ENCODE assay signal across 37 cellular contexts in the genomic region with DNA sequence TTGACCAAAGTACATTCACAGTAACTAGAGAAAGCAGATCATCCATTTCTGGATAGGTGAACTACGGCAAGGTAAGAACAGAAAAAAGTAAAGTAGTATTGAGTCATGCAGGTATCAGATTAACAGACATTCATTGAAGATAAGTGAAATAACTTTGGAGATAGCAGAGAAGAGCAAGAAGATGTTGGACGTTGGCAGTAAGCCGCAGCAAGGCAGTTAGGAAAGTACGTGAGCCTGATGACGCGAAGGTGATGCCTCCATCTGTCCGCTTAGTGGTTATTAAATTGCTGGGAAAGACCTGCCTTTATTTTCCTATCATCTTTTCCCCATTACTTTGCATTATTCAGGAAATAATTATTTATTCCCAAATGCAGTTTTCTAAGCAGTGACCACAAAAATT. TPM values are rescaled to one million over a fixed set of nuclear protein-coding genes. Genes with fewer than 3 reads are reported as not detected.
"Had no signal": no experiment of that assay in that cellular context is flagged by ENCODE, and none has a peak within 500 bp of the region (broad histone marks: within the 10 kb centered on the region; RNA-seq: fewer than 3 reads in every experiment).

No MANE protein-coding gene starts in this region.

- H3K9me3 ChIP-seq: ascending aorta had no signal

- H3K9me3 Mint-ChIP-seq: activated B cell treated with CpG ODN at 0.5 μM for 24 hours; activated CD4-positive, alpha-beta memory T cell treated with anti-CD3 and anti-CD28 coated beads for 36 hours; activated CD8-positive, alpha-beta T cell treated with anti-CD3 and anti-CD28 coated beads for 36 hours; activated naive CD4-positive, alpha-beta T cell treated with anti-CD3 and anti-CD28 coated beads, Interleukin-2, amount 10 ng/mL, durations not matched to agents 7 days and 5 days; activated naive CD4-positive, alpha-beta T cell treated with anti-CD3 and anti-CD28 coated beads, Interleukin-2, amount 50 U/mL, for 24 hours; activated naive CD8-positive, alpha-beta T cell treated with anti-CD3 and anti-CD28 coated beads, Interleukin-2, amount 10 ng/mL, durations not matched to agents 7 days and 5 days; activated naive CD8-positive, alpha-beta T cell treated with anti-CD3 and anti-CD28 coated beads, Interleukin-2, amount 50 U/mL, for 24 hours; activated T-cell treated with anti-CD3 and anti-CD28 coated beads, Interleukin-2, amount 50 U/mL, for 4 hours; activated T-cell treated with anti-CD3 and anti-CD28 coated beads, Interleukin-2, amount 50 U/mL, for 72 hours; activated T-helper 1 cell treated with anti-CD3 and anti-CD28 coated beads, Interleukin-12 subunit alpha, Interleukin-12 subunit beta, Interleukin-2, Interleukin-4 antibody, amounts not matched to agents 30 ng/mL and 10 ng/mL and 1 ng/mL, durations not matched to agents 14 hours and 24 hours and 36 hours; activated T-helper 17 cell treated with anti-CD3 and anti-CD28 coated beads, Interleukin-2, amount 50 U/mL, for 72 hours; brain; central memory CD8-positive, alpha-beta T cell; T-helper 1 cell treated with Interleukin-12 subunit alpha and Interleukin-12 subunit beta and Interleukin-4 antibody, amounts not matched to agents 30 μg/mL and 1 μg/mL, for 36 hours; T-helper 2 cell treated with Interferon-gamma antibody and Interleukin-4, amounts not matched to agents 5 μg/mL and 100 μg/mL, for 36 hours had no signal

- H3K4me1 Mint-ChIP-seq: activated naive CD4-positive, alpha-beta T cell treated with anti-CD3 and anti-CD28 coated beads, Interleukin-2, amount 50 U/mL, for 24 hours; activated naive CD8-positive, alpha-beta T cell treated with anti-CD3 and anti-CD28 coated beads, Interleukin-2, amount 10 ng/mL, durations not matched to agents 7 days and 5 days; activated T-helper 17 cell treated with anti-CD3 and anti-CD28 coated beads, Interleukin-2, amount 50 U/mL, for 72 hours; central memory CD8-positive, alpha-beta T cell had no signal

- H3K4me3 Mint-ChIP-seq: activated B cell treated with CpG ODN at 0.5 μM for 24 hours; activated CD4-positive, alpha-beta memory T cell treated with anti-CD3 and anti-CD28 coated beads for 36 hours; activated CD8-positive, alpha-beta T cell treated with anti-CD3 and anti-CD28 coated beads for 36 hours; activated naive CD4-positive, alpha-beta T cell treated with anti-CD3 and anti-CD28 coated beads, Interleukin-2, amount 10 ng/mL, durations not matched to agents 7 days and 5 days; activated naive CD4-positive, alpha-beta T cell treated with anti-CD3 and anti-CD28 coated beads, Interleukin-2, amount 50 U/mL, for 24 hours; activated naive CD8-positive, alpha-beta T cell; activated naive CD8-positive, alpha-beta T cell treated with anti-CD3 and anti-CD28 coated beads, Interleukin-2, amount 10 ng/mL, durations not matched to agents 7 days and 5 days; activated naive CD8-positive, alpha-beta T cell treated with anti-CD3 and anti-CD28 coated beads, Interleukin-2, amount 50 U/mL, for 24 hours; activated T-cell treated with anti-CD3 and anti-CD28 coated beads, Interleukin-2, amount 50 U/mL, for 4 hours; activated T-cell treated with anti-CD3 and anti-CD28 coated beads, Interleukin-2, amount 50 U/mL, for 72 hours; activated T-helper 1 cell treated with anti-CD3 and anti-CD28 coated beads, Interleukin-12 subunit alpha, Interleukin-12 subunit beta, Interleukin-2, Interleukin-4 antibody, amounts not matched to agents 30 ng/mL and 10 ng/mL and 1 ng/mL, durations not matched to agents 14 hours and 24 hours and 36 hours; activated T-helper 17 cell treated with anti-CD3 and anti-CD28 coated beads, Interleukin-2, amount 50 U/mL, for 72 hours; brain; central memory CD8-positive, alpha-beta T cell; T-helper 1 cell treated with Interleukin-12 subunit alpha and Interleukin-12 subunit beta and Interleukin-4 antibody, amounts not matched to agents 30 μg/mL and 1 μg/mL, for 36 hours; T-helper 2 cell treated with Interferon-gamma antibody and Interleukin-4, amounts not matched to agents 5 μg/mL and 100 μg/mL, for 36 hours had no signal

- H3K27me3 ChIP-seq: ascending aorta, cardiac muscle cell had no signal

- H3K27me3 Mint-ChIP-seq: activated B cell treated with CpG ODN at 0.5 μM for 24 hours; activated CD4-positive, alpha-beta memory T cell treated with anti-CD3 and anti-CD28 coated beads for 36 hours; activated CD8-positive, alpha-beta T cell treated with anti-CD3 and anti-CD28 coated beads for 36 hours; activated naive CD4-positive, alpha-beta T cell treated with anti-CD3 and anti-CD28 coated beads, Interleukin-2, amount 10 ng/mL, durations not matched to agents 7 days and 5 days; activated naive CD4-positive, alpha-beta T cell treated with anti-CD3 and anti-CD28 coated beads, Interleukin-2, amount 50 U/mL, for 24 hours; activated naive CD8-positive, alpha-beta T cell; activated naive CD8-positive, alpha-beta T cell treated with anti-CD3 and anti-CD28 coated beads, Interleukin-2, amount 10 ng/mL, durations not matched to agents 7 days and 5 days; activated naive CD8-positive, alpha-beta T cell treated with anti-CD3 and anti-CD28 coated beads, Interleukin-2, amount 50 U/mL, for 24 hours; activated T-helper 17 cell treated with anti-CD3 and anti-CD28 coated beads, Interleukin-2, amount 50 U/mL, for 72 hours; brain; central memory CD8-positive, alpha-beta T cell had no signal

- H3K27ac ChIP-seq: ascending aorta, cardiac muscle cell, VCaP had no signal

- H3K36me3 ChIP-seq: cardiac muscle cell had no signal

- H3K4me1 ChIP-seq: ascending aorta had no signal

- FAIRE-seq: bronchial epithelial cell had no signal

- H3K27ac Mint-ChIP-seq: activated B cell treated with CpG ODN at 0.5 μM for 24 hours; activated CD4-positive, alpha-beta memory T cell treated with anti-CD3 and anti-CD28 coated beads for 36 hours; activated CD8-positive, alpha-beta T cell treated with anti-CD3 and anti-CD28 coated beads for 36 hours; activated naive CD4-positive, alpha-beta T cell treated with anti-CD3 and anti-CD28 coated beads, Interleukin-2, amount 10 ng/mL, durations not matched to agents 7 days and 5 days; activated naive CD4-positive, alpha-beta T cell treated with anti-CD3 and anti-CD28 coated beads, Interleukin-2, amount 50 U/mL, for 24 hours; activated naive CD8-positive, alpha-beta T cell; activated naive CD8-positive, alpha-beta T cell treated with anti-CD3 and anti-CD28 coated beads, Interleukin-2, amount 10 ng/mL, durations not matched to agents 7 days and 5 days; activated naive CD8-positive, alpha-beta T cell treated with anti-CD3 and anti-CD28 coated beads, Interleukin-2, amount 50 U/mL, for 24 hours; activated T-cell treated with anti-CD3 and anti-CD28 coated beads, Interleukin-2, amount 50 U/mL, for 72 hours; activated T-helper 1 cell treated with anti-CD3 and anti-CD28 coated beads, Interleukin-12 subunit alpha, Interleukin-12 subunit beta, Interleukin-2, Interleukin-4 antibody, amounts not matched to agents 30 ng/mL and 10 ng/mL and 1 ng/mL, durations not matched to agents 14 hours and 24 hours and 36 hours; activated T-helper 17 cell treated with anti-CD3 and anti-CD28 coated beads, Interleukin-2, amount 50 U/mL, for 72 hours; brain; T-helper 1 cell treated with Interleukin-12 subunit alpha and Interleukin-12 subunit beta and Interleukin-4 antibody, amounts not matched to agents 30 μg/mL and 1 μg/mL, for 36 hours; T-helper 2 cell treated with Interferon-gamma antibody and Interleukin-4, amounts not matched to agents 5 μg/mL and 100 μg/mL, for 36 hours had no signal

- ATAC-seq: activated CD8-positive, alpha-beta T cell treated with anti-CD3 and anti-CD28 coated beads for 36 hours; activated naive CD8-positive, alpha-beta T cell treated with anti-CD3 and anti-CD28 coated beads, Interleukin-2, amount 50 U/mL, for 24 hours; activated T-cell treated with anti-CD3 and anti-CD28 coated beads, Interleukin-2, amount 50 U/mL, for 4 hours; activated T-cell treated with anti-CD3 and anti-CD28 coated beads, Interleukin-2, amount 50 U/mL, for 72 hours; activated T-helper 17 cell treated with anti-CD3 and anti-CD28 coated beads, Interleukin-2, amount 50 U/mL, for 72 hours had no signal

- H3K4me3 ChIP-seq: ascending aorta, cardiac muscle cell had no signal

- DNase-seq: activated B cell treated with CpG ODN at 0.5 μM for 24 hours; activated CD4-positive, alpha-beta memory T cell treated with anti-CD3 and anti-CD28 coated beads for 36 hours; activated CD4-positive, alpha-beta T cell treated with anti-CD3 and anti-CD28 coated beads for 48 hours; activated CD4-positive, alpha-beta T cell treated with anti-CD3 and anti-CD28 coated beads, Interleukin-2, amount 50 U/mL, for 1 hour; activated CD4-positive, alpha-beta T cell treated with anti-CD3 and anti-CD28 coated beads, Interleukin-2, amount 50 U/mL, for 4 hours; activated CD4-positive, CD25-positive, alpha-beta regulatory T cell treated with anti-CD3 and anti-CD28 coated beads, Interleukin-2, amount 50 U/mL, for 72 hours; activated CD8-positive, alpha-beta memory T cell treated with anti-CD3 and anti-CD28 coated beads, Interleukin-2, amount 50 U/mL, for 4 hours; activated CD8-positive, alpha-beta T cell treated with anti-CD3 and anti-CD28 coated beads for 36 hours; activated effector memory CD4-positive, alpha-beta T cell treated with anti-CD3 and anti-CD28 coated beads, Interleukin-2, amount 50 U/mL, for 16 hours; activated gamma-delta T cell treated with Interleukin-2 at 50 U/mL for 16 hours; activated naive CD4-positive, alpha-beta T cell treated with anti-CD3 and anti-CD28 coated beads, Interleukin-2, amount 10 ng/mL, durations not matched to agents 7 days and 5 days; activated naive CD4-positive, alpha-beta T cell treated with Interleukin-2 at 50 U/mL for 16 hours; activated naive CD8-positive, alpha-beta T cell treated with anti-CD3 and anti-CD28 coated beads, Interleukin-2, amount 10 ng/mL, durations not matched to agents 7 days and 5 days; activated naive CD8-positive, alpha-beta T cell treated with anti-CD3 and anti-CD28 coated beads, Interleukin-2, amount 50 U/mL, for 24 hours; activated T-cell treated with anti-CD3 and anti-CD28 coated beads for 4 hours; activated T-cell treated with anti-CD3 and anti-CD28 coated beads, Interleukin-2, amount 50 U/mL, for 1 hour; activated T-cell treated with anti-CD3 and anti-CD28 coated beads, Interleukin-2, amount 50 U/mL, for 4 hours; activated T-cell treated with anti-CD3 and anti-CD28 coated beads, Interleukin-2, amount 50 U/mL, for 72 hours; amygdala; anterior cingulate cortex; caudate nucleus; cerebellar nuclear complex; T-helper 1 cell; T-helper 2 cell; T-helper 9 cell had no signal

RNA-seq across cellular contexts. Expression of a gene that starts 24.9 kb away (rescaled TPM):
- total RNA-seq: activated CD4-positive, alpha-beta memory T cell treated with anti-CD3 and anti-CD28 coated beads for 36 hours had no signal
